ENCODE assay signal across 24 cellular contexts in genomic region chr16:54288592-54289241, GRCh38. TPM values are rescaled to one million over a fixed set of nuclear protein-coding genes. Genes with fewer than 3 reads are reported as not detected.
DNase-seq lines count a peak whose midpoint lies in the region; ATAC-seq, FAIRE-seq and TF ChIP-seq lines count a peak whose summit lies in the region.
"Had no signal": no experiment of that assay in that cellular context is flagged by ENCODE, and none has a peak within 500 bp of the region (broad histone marks: within the 10 kb centered on the region; RNA-seq: fewer than 3 reads in every experiment).

No MANE protein-coding gene starts in this region.

- H3K23ac ChIP-seq in neuronal stem cell (ENCODE audit: low read depth, low read length, poor library complexity) = no peak overlapping the region

- H2AK5ac ChIP-seq in neuronal stem cell (ENCODE audit: low read depth, low read length) = no peak overlapping the region

- peaks cover 12% of the 10 kb centered on the region; the same call in 1 of the 2 replicates for H3K4me1 ChIP-seq in HUES64 (ENCODE audit: insufficient read depth, low read length)
- peaks cover 8 to 27% of the 10 kb centered on the region in 2 donors for H3K4me1 ChIP-seq in neuronal stem cell (ENCODE audit: control insufficient read depth in 2 of 2, insufficient read depth in 1 of 2, low read depth in 1 of 2, low read length in 2 of 2)
- H3K4me1 ChIP-seq: parathyroid adenoma had no signal

- WGBS in HUES64 = 3% methylated on average over 37 of the region's 37 CpGs
- no CpG with 5 or more reads among the region's 37 CpGs for WGBS in neuronal stem cell (ENCODE audit: extremely low coverage in 2 of 2, insufficient read length in 2 of 2, insufficient replicate concordance in 1 of 2), 2 donors

- H3K9me3 Mint-ChIP-seq in activated CD4-positive, alpha-beta T cell treated with anti-CD3 and anti-CD28 coated beads, Interleukin-2, amount 10 ng/mL, durations not matched to agents 24 days and 14 days = peaks cover 10% of the 10 kb centered on the region
- peaks cover 16% of the 10 kb centered on the region for H3K9me3 Mint-ChIP-seq in glutamatergic neuron (ENCODE audit: unreplicated experiment)
- H3K9me3 Mint-ChIP-seq: activated naive CD4-positive, alpha-beta T cell treated with anti-CD3 and anti-CD28 coated beads for 36 hours; activated T-cell treated with anti-CD3 and anti-CD28 coated beads, Interleukin-2, amount 50 U/mL, for 24 hours had no signal

- no peak overlapping the region for H2BK5ac ChIP-seq in neuronal stem cell (ENCODE audit: low read length)

- no peak overlapping the region for H3K9ac ChIP-seq in HUES64 (ENCODE audit: low read depth, low read length)
- H3K9ac ChIP-seq in neuronal stem cell (ENCODE audit: low read depth, low read length, poor library complexity) = no peak overlapping the region
- H3K9ac ChIP-seq: BLaER1, parathyroid adenoma had no signal

- H3K4me3 ChIP-seq in HUES64 (ENCODE audit: low read length) (peak overlapping the region; percentile 66), neuronal stem cell (ENCODE audit: low read length in 2 of 2) (no peak overlapping the region)
- H3K4me3 ChIP-seq: A549, BLaER1, right lobe of liver had no signal

- no peaks in the 10 kb centered on the region for H3K36me3 ChIP-seq in HUES64 (ENCODE audit: insufficient read depth, low read length)
- peaks cover 0 to 5% of the 10 kb centered on the region in 2 donors for H3K36me3 ChIP-seq in neuronal stem cell (replicated peaks in 1 of 2; ENCODE audit: control insufficient read depth in 2 of 2, insufficient read depth in 2 of 2, low read length in 2 of 2)
- H3K36me3 ChIP-seq: BLaER1, right lobe of liver had no signal

- H3K27me3 Mint-ChIP-seq in activated CD4-positive, alpha-beta T cell treated with anti-CD3 and anti-CD28 coated beads, Interleukin-2, amount 10 ng/mL, durations not matched to agents 24 days and 14 days = peaks cover 70% of the 10 kb centered on the region
- H3K27me3 Mint-ChIP-seq in glutamatergic neuron (ENCODE audit: unreplicated experiment) = peaks cover 39% of the 10 kb centered on the region

- no peak overlapping the region for H2AFZ ChIP-seq in neuronal stem cell (ENCODE audit: low read length)
- H2AFZ ChIP-seq: parathyroid adenoma had no signal

- H4K91ac ChIP-seq in neuronal stem cell (ENCODE audit: low read depth, low read length, poor library complexity) = no peak overlapping the region

- no peak for DNase-seq in activated CD4-positive, alpha-beta T cell treated with anti-CD3 and anti-CD28 coated beads, Interleukin-2, amount 10 ng/mL, durations not matched to agents 24 days and 14 days
- no peak for DNase-seq in activated CD4-positive, alpha-beta T cell treated with anti-CD3 and anti-CD28 coated beads, Interleukin-2, amount 50 U/mL, for 4 hours
- DNase-seq in glutamatergic neuron = peak; percentile 42
- no peak for DNase-seq in neuronal stem cell (ENCODE audit: low spot score)
- no peak for DNase-seq in NCI-H1436 treated with DMSO at 0.1 percent for 48 hours (lab: John Stamatoyannopoulos, UW)
- DNase-seq in HTR-8/SVneo (ENCODE audit: insufficient read length, low spot score) = no peak
- DNase-seq: activated CD8-positive, alpha-beta memory T cell treated with anti-CD3 and anti-CD28 coated beads for 24 hours; activated naive CD4-positive, alpha-beta T cell treated with anti-CD3 and anti-CD28 coated beads for 36 hours; activated T-cell treated with anti-CD3 and anti-CD28 coated beads, Interleukin-2, amount 50 U/mL, for 24 hours; aorta; COR-L47; HCEC 1CT; hypothalamus; KBM-7; kidney glomerular epithelial cell; NCI-H2171; right lobe of liver had no signal

- H2BK12ac ChIP-seq in neuronal stem cell (ENCODE audit: low read length) = no peak overlapping the region

- H3K4me3 Mint-ChIP-seq in activated CD4-positive, alpha-beta T cell treated with anti-CD3 and anti-CD28 coated beads, Interleukin-2, amount 10 ng/mL, durations not matched to agents 24 days and 14 days = no peak overlapping the region
- H3K4me3 Mint-ChIP-seq in glutamatergic neuron (ENCODE audit: unreplicated experiment) = peak overlapping the region; percentile 69
- H3K4me3 Mint-ChIP-seq: activated naive CD4-positive, alpha-beta T cell treated with anti-CD3 and anti-CD28 coated beads for 36 hours; activated T-cell treated with anti-CD3 and anti-CD28 coated beads, Interleukin-2, amount 50 U/mL, for 24 hours had no signal

- no peak overlapping the region for H4K8ac ChIP-seq in neuronal stem cell (ENCODE audit: low read depth, low read length)

- peaks cover 12% of the 10 kb centered on the region for H3K36me3 Mint-ChIP-seq in activated CD4-positive, alpha-beta T cell treated with anti-CD3 and anti-CD28 coated beads, Interleukin-2, amount 10 ng/mL, durations not matched to agents 24 days and 14 days (ENCODE audit: low read depth)
- H3K36me3 Mint-ChIP-seq in glutamatergic neuron (ENCODE audit: unreplicated experiment) = no peaks in the 10 kb centered on the region

- ATAC-seq in HG03521 (IDR thresholded peaks at IDR 0.05; ENCODE audit: unreplicated experiment) = no peak
- ATAC-seq: A549, esophagus mucosa, right lobe of liver had no signal

- peak overlapping the region; percentile 40 for H3K4me2 ChIP-seq in neuronal stem cell (ENCODE audit: insufficient read depth, low read length, poor library complexity, severe bottlenecking)
- H3K4me2 ChIP-seq: A549, BLaER1 had no signal

- peaks cover 17% of the 10 kb centered on the region for H3K4me1 Mint-ChIP-seq in activated CD4-positive, alpha-beta T cell treated with anti-CD3 and anti-CD28 coated beads, Interleukin-2, amount 10 ng/mL, durations not matched to agents 24 days and 14 days
- H3K4me1 Mint-ChIP-seq in glutamatergic neuron (ENCODE audit: low read depth, unreplicated experiment) = peaks cover 15% of the 10 kb centered on the region

- FAIRE-seq in HTR-8/SVneo (lab: Jason Lieb, UNC) = no peak
- FAIRE-seq: A549, frontal cortex had no signal

- peaks cover 2% of the 10 kb centered on the region for H3K79me1 ChIP-seq in neuronal stem cell (ENCODE audit: low read depth, low read length)

- intact Hi-C loops in activated CD4-positive, alpha-beta T cell treated with anti-CD3 and anti-CD28 coated beads, Interleukin-2, amount 10 ng/mL, durations not matched to agents 24 days and 14 days (cut with micrococcal nuclease) = loop anchor here (5.0 to 10.0 kb wide), 4 partner anchors 344 to 1226 kb away; partner anchors contain the start of gene IRX6

- no peak overlapping the region for H3K14ac ChIP-seq in neuronal stem cell (ENCODE audit: low read length)

- H3K27ac ChIP-seq in HUES64 (ENCODE audit: low read depth, low read length) = no peak overlapping the region
- no peak overlapping the region for H3K27ac ChIP-seq in neuronal stem cell (replicated peaks; ENCODE audit: low read length)
- H3K27ac ChIP-seq: A549, BLaER1, parathyroid adenoma, right lobe of liver had no signal

- TF ChIP-seq CTCF in glutamatergic neuron (IDR thresholded peaks at IDR 0.05; ENCODE audit: partially characterized antibody, unreplicated experiment) = no peak

- no peak overlapping the region for H2BK15ac ChIP-seq in neuronal stem cell (ENCODE audit: low read length)

- no peak overlapping the region for H3K4ac ChIP-seq in neuronal stem cell (ENCODE audit: low read length)

- H3K9me3 ChIP-seq in HUES64 (ENCODE audit: insufficient read depth, low read depth, low read length) (no peaks in the 10 kb centered on the region), neuronal stem cell (replicated peaks in 1 of 2; ENCODE audit: control insufficient read depth in 2 of 2, insufficient read depth in 1 of 2, low read depth in 1 of 2, low read length in 2 of 2) (peaks cover 3 to 11% of the 10 kb centered on the region in 2 donors)
- H3K9me3 ChIP-seq: A549, right lobe of liver had no signal

- H2BK120ac ChIP-seq in neuronal stem cell (ENCODE audit: low read depth, low read length) = no peak overlapping the region

- H3K18ac ChIP-seq in neuronal stem cell (ENCODE audit: low read length) = peak overlapping the region; percentile 89

- H3K27me3 ChIP-seq in HUES64 (ENCODE audit: insufficient read depth, low read length) (peaks cover 86% of the 10 kb centered on the region), neuronal stem cell (ENCODE audit: control insufficient read depth in 3 of 3, insufficient read depth in 3 of 3, low read depth in 1 of 3, low read length in 3 of 3) (peaks cover 0 to 68% (median 40%) of the 10 kb centered on the region in 3 experiments)

- peak overlapping the region; percentile 58 for H3K27ac Mint-ChIP-seq in activated CD4-positive, alpha-beta T cell treated with anti-CD3 and anti-CD28 coated beads, Interleukin-2, amount 10 ng/mL, durations not matched to agents 24 days and 14 days
- H3K27ac Mint-ChIP-seq in glutamatergic neuron (ENCODE audit: unreplicated experiment) = no peak overlapping the region
- H3K27ac Mint-ChIP-seq: activated naive CD4-positive, alpha-beta T cell treated with anti-CD3 and anti-CD28 coated beads for 36 hours; activated T-cell treated with anti-CD3 and anti-CD28 coated beads, Interleukin-2, amount 50 U/mL, for 24 hours had no signal

RNA-seq across cellular contexts. Expression of gene IRX3, which starts 2.1 kb away (rescaled TPM):
- 0.43 and 1.4 TPM in 2 replicates for total RNA-seq in activated CD4-positive, alpha-beta T cell treated with anti-CD3 and anti-CD28 coated beads, Interleukin-2, amount 10 ng/mL, durations not matched to agents 24 days and 14 days
- 7.0 TPM for polyA plus RNA-seq in HUES64 (2013, experiment 1 of 2)
- 13.9 TPM for polyA plus RNA-seq in HUES64 (2013, experiment 2 of 2)
- 13.0 TPM for total RNA-seq in glutamatergic neuron (ENCODE audit: unreplicated experiment)
- polyA plus RNA-seq in neuronal stem cell (2013, experiment 1 of 2) = 8.1 TPM
- 8.2 TPM for polyA plus RNA-seq in neuronal stem cell (2013, experiment 2 of 2)
- total RNA-seq: activated naive CD4-positive, alpha-beta T cell treated with anti-CD3 and anti-CD28 coated beads for 36 hours had no signal
